In genomic region chr21:29499734-29500343, GRCh38 we compare ENCODE assay signal across 8 cellular contexts.
DNase-seq lines count a peak whose midpoint lies in the region; ATAC-seq and TF ChIP-seq lines count a peak whose summit lies in the region.

No MANE protein-coding gene starts in this region.

- H3K27me3 ChIP-seq in OCI-LY1 (ENCODE audit: insufficient read depth, low read length) = no peaks in the 10 kb centered on the region

- H3K9me2 ChIP-seq in OCI-LY1 (ENCODE audit: low read depth, low read length) = no peaks in the 10 kb centered on the region

- H3K27ac ChIP-seq in OCI-LY1 (ENCODE audit: low read depth, low read length, poor library complexity, severe bottlenecking) (no peak overlapping the region), substantia nigra (ENCODE audit: low read depth, low read length, poor library complexity, severe bottlenecking) (no peak overlapping the region)

- H4K20me1 ChIP-seq in OCI-LY1 (ENCODE audit: insufficient read depth, low read length) = no peaks in the 10 kb centered on the region

- DNase-seq in Ammon's horn (ENCODE audit: low spot score) (peak; percentile 26), GM13977 (ENCODE audit: low spot score) (peak; percentile 7), epithelial cell of proximal tubule (ENCODE audit: low read depth) (no peak), substantia nigra (lab: John Stamatoyannopoulos, UW) (peak in 34 of 49 donors; percentile 6 to 57 (median 26)), DMS153 treated with DMSO at 0.1 percent for 48 hours (lab: John Stamatoyannopoulos, UW; ENCODE audit: unreplicated experiment) (no peak)

- H3K4me1 ChIP-seq in OCI-LY1 (ENCODE audit: insufficient read depth, low read length, severe bottlenecking) = no peaks in the 10 kb centered on the region

- no peak overlapping the region for H3K4me3 ChIP-seq in OCI-LY1 (ENCODE audit: low read depth, low read length, poor library complexity, severe bottlenecking)
- no peak overlapping the region for H3K4me3 ChIP-seq in epithelial cell of proximal tubule (ENCODE audit: low read depth, low read length)

- no peak overlapping the region for H3K4me2 ChIP-seq in OCI-LY1 (ENCODE audit: low read length)

- H3F3A ChIP-seq in OCI-LY1 (ENCODE audit: insufficient read depth, low read length) = no peaks in the 10 kb centered on the region

- no peaks in the 10 kb centered on the region for H3K9me3 ChIP-seq in OCI-LY1 (ENCODE audit: low read length)

- no peak overlapping the region for H3K9ac ChIP-seq in OCI-LY1 (ENCODE audit: low read length)

- in situ Hi-C loops in GM13977 (cut with MboI; ENCODE audit: low pct_unique_long_range_greater_than_20kb, low sequenced_read_pairs, unreplicated experiment) = no loop called here

- no peaks in the 10 kb centered on the region for H3K79me2 ChIP-seq in OCI-LY1 (ENCODE audit: insufficient read depth, low read length)

- H3K36me3 ChIP-seq in OCI-LY1 (ENCODE audit: insufficient read depth, low read length) = no peaks in the 10 kb centered on the region

- no peak for ATAC-seq in GM19397 (IDR thresholded peaks at IDR 0.05; ENCODE audit: unreplicated experiment)
- no peak for ATAC-seq in HG03521 (IDR thresholded peaks at IDR 0.05; ENCODE audit: unreplicated experiment)

- peak; percentile 29 for TF ChIP-seq CTCF in GM13977 (IDR thresholded peaks at IDR 0.05; ENCODE audit: extremely low read depth, insufficient read depth, missing control alignments)
- peak; percentile 67 for TF ChIP-seq CTCF in OCI-LY1 (IDR thresholded peaks at IDR 0.05; ENCODE audit: low read length)
- TF ChIP-seq CTCF in epithelial cell of proximal tubule (conservative IDR thresholded peaks at IDR 0.05; ENCODE audit: low read depth, low read length) = peak; percentile 64

- H2AFZ ChIP-seq in OCI-LY1 (ENCODE audit: low read length) = no peak overlapping the region

Comparison
In these comparisons a context has a peak if more than half of its experiments do, and no peak if none do; other contexts are left out.
1. DNase-seq: peak in Ammon's horn (single experiment), GM13977 (single experiment) and substantia nigra (34 of 49); none in epithelial cell of proximal tubule (single experiment) and DMS153 treated with DMSO at 0.1 percent for 48 hours (single experiment).
2. Peak in every context shown above with its lines, with median percentiles within 50 percentile points of each other: CTCF ChIP-seq.